In genomic region chr2:127674241-127675209, GRCh38 we compare ENCODE assay signal across 8 cellular contexts. TPM values are rescaled to one million over a fixed set of nuclear protein-coding genes. Genes with fewer than 3 reads are reported as not detected.
DNase-seq lines count a peak whose midpoint lies in the region; ATAC-seq and TF ChIP-seq lines count a peak whose summit lies in the region.

No MANE protein-coding gene starts in this region.

- peak overlapping the region; percentile 60 for H3K4me3 ChIP-seq in BJ (ENCODE audit: low read depth, low read length)
- H3K4me3 ChIP-seq in astrocyte of the spinal cord (ENCODE audit: low read depth, low read length): peak overlapping the region; percentile 26

- CTCF ChIA-PET in BJ (lab: Yijun Ruan, JAX): interaction anchor here (0.7 to 3.6 kb wide), 11 partner anchors 11 to 83 kb away, joined by 3 to 24 read pairs (median 4); no protein-coding TSS in a partner anchor

- peaks cover 4% of the 10 kb centered on the region for H3K36me3 ChIP-seq in BJ (ENCODE audit: control insufficient read depth, insufficient read depth, low read length)

- TF ChIP-seq CTCF in BJ (IDR thresholded peaks at IDR 0.05; ENCODE audit: insufficient read depth, low read depth, low read length) (no peak), astrocyte of the spinal cord (IDR thresholded peaks at IDR 0.05; ENCODE audit: low read depth, low read length) (no peak)

- DNase-seq in BJ (ENCODE audit: low read depth) (no peak), astrocyte of the spinal cord (ENCODE audit: low read depth, low spot score) (no peak), iPS-NIHi7 (ENCODE audit: extremely low spot score) (peak; percentile 71), NCI-H2196 treated with DMSO at 0.1 percent for 48 hours (lab: John Stamatoyannopoulos, UW; ENCODE audit: unreplicated experiment) (no peak)
- peak; percentile 31 for DNase-seq in stimulated activated CD4-positive, alpha-beta T cell treated with anti-CD3 and anti-CD28 coated beads, Interleukin-4, amount 100 ng/mL, for 1 hour

- no peak overlapping the region for H3K27ac Mint-ChIP-seq in IgD-negative memory B cell

- peaks cover 12% of the 10 kb centered on the region for H3K27me3 ChIP-seq in BJ (ENCODE audit: control insufficient read depth, insufficient read depth, low read length)

- in situ Hi-C loops in astrocyte of the spinal cord (cut with HindIII; ENCODE audit: low sequenced_read_pairs): no loop called here

- H3K36me3 Mint-ChIP-seq in IgD-negative memory B cell: no peaks in the 10 kb centered on the region

- no peak for ATAC-seq in HG02642 (IDR thresholded peaks at IDR 0.05; ENCODE audit: poor library complexity, unreplicated experiment)
- ATAC-seq in HG03159 (IDR thresholded peaks at IDR 0.05; ENCODE audit: unreplicated experiment): no peak

- POLR2A ChIA-PET in BJ (lab: Charles Lee): interaction anchor here (0.6 kb wide), 1 partner anchor 10 kb away, joined by 4 read pairs; no protein-coding TSS in a partner anchor

- peaks cover 6 to 9% (median 9%) of the 10 kb centered on the region in 3 donors for H3K4me1 Mint-ChIP-seq in IgD-negative memory B cell

- peaks cover 0 to 3% (median 2%) of the 10 kb centered on the region in 3 donors for H3K9me3 Mint-ChIP-seq in IgD-negative memory B cell

- peaks cover 45% of the 10 kb centered on the region for H3K27me3 Mint-ChIP-seq in IgD-negative memory B cell

- H3K4me3 Mint-ChIP-seq in IgD-negative memory B cell: peak overlapping the region; percentile 18 to 87 (median 78)

RNA-seq across cellular contexts. Expression of gene LIMS2, which starts 0.8 kb away (rescaled TPM):
- polyA plus RNA-seq in BJ (2011; rRNA removed) (33.2 and 46.1 TPM in 2 replicates), IgD-negative memory B cell (35.1 TPM)
- 51.5 and 88.1 TPM in 2 replicates for polyA minus RNA-seq in BJ (2011; rRNA and poly(A)+ RNA removed)

RNA-seq across cellular contexts. Expression of gene SFT2D3, which starts 26.8 kb away (rescaled TPM):
- polyA plus RNA-seq in BJ (2011; rRNA removed) (3.5 and 4.4 TPM in 2 replicates), IgD-negative memory B cell (not detected)
- 1.5 and 1.6 TPM in 2 replicates for polyA minus RNA-seq in BJ (2011; rRNA and poly(A)+ RNA removed)

RNA-seq across cellular contexts. Expression of gene GPR17, which starts 28.6 kb away (rescaled TPM):
- not detected in 2 replicates for polyA plus RNA-seq in BJ (2011; rRNA removed)
- not detected in 2 replicates for polyA minus RNA-seq in BJ (2011; rRNA and poly(A)+ RNA removed)
- not detected for polyA plus RNA-seq in IgD-negative memory B cell

Comparison
In these comparisons a context has a peak if more than half of its experiments do, and no peak if none do; other contexts are left out.
1. DNase-seq: peak in iPS-NIHi7 (single experiment) and stimulated activated CD4-positive, alpha-beta T cell treated with anti-CD3 and anti-CD28 coated beads, Interleukin-4, amount 100 ng/mL, for 1 hour (single experiment); none in BJ (single experiment), astrocyte of the spinal cord (single experiment) and NCI-H2196 treated with DMSO at 0.1 percent for 48 hours (single experiment).